19 cellular contexts compared by ENCODE assay signal in the genomic region with DNA sequence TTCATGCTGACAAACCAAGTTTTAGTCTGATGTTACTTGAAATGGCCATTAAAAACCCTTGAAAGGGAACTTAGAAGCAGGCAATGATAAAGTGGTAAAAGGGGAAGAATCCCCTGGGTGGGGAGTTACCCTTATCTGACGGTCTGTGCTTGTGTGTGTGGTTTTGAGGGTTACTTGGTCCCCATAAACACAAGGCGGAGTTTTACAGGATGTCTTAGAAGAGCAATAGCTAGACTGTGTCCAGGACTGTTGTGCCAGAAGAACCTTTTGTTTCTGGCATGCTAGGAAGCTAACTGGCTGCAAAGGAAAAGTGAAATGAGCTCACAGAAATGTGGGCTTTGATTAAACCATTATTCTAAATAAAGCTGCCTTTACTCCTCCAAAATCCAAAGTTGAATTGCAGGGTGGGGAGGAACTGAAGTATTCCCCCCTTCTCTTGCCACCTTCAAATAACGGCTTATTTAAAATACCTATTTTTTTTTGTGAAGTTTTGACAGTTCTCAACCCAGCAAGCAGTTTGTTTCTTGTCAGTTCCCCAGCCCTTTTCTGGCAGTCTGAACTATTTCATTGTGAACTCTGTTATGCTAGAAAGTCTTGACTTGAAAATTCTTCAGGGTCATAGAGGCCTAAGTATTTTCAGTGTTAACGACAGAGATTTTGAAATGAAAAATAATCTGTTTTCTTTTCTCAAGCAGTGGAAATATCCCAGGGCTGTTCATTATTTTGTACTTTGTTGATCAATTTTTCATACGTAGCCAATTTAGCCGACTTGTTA.
A peak's percentile ranks its signal among the peaks of the same experiment; 100 is the strongest.
DNase-seq lines count a peak whose midpoint lies in the region; ATAC-seq and TF ChIP-seq lines count a peak whose summit lies in the region.
"Had no signal": no experiment of that assay in that cellular context is flagged by ENCODE, and none has a peak within 500 bp of the region (broad histone marks: within the 10 kb centered on the region; RNA-seq: fewer than 3 reads in every experiment).

No MANE protein-coding gene starts in this region.

- H3K27ac Mint-ChIP-seq in naive thymus-derived CD4-positive, alpha-beta T cell = no peak overlapping the region
- H3K27ac Mint-ChIP-seq: activated naive CD4-positive, alpha-beta T cell treated with anti-CD3 and anti-CD28 coated beads, Interleukin-2, amount 10 ng/mL, durations not matched to agents 7 days and 5 days; naive B cell had no signal

- ATAC-seq in naive thymus-derived CD4-positive, alpha-beta T cell = peak; percentile 49
- ATAC-seq in GM18511 (IDR thresholded peaks at IDR 0.05; ENCODE audit: unreplicated experiment) = no peak
- ATAC-seq: right lobe of liver; stimulated activated naive CD8-positive, alpha-beta T cell treated with anti-CD3 and anti-CD28 coated beads, Interleukin-15, Interleukin-2, amounts not matched to agents 100 U/mL and 50 U/mL, for 24 hours had no signal

- TF ChIP-seq CTCF in cardiac muscle cell (IDR thresholded peaks at IDR 0.05; ENCODE audit: low read depth, low read length) (no peak), right atrium auricular region (IDR thresholded peaks at IDR 0.05) (no peak), astrocyte of the spinal cord (IDR thresholded peaks at IDR 0.05; ENCODE audit: low read depth, low read length) (no peak)

- no peaks in the 10 kb centered on the region for H3K4me1 Mint-ChIP-seq in naive thymus-derived CD4-positive, alpha-beta T cell
- H3K4me1 Mint-ChIP-seq: activated naive CD4-positive, alpha-beta T cell treated with anti-CD3 and anti-CD28 coated beads, Interleukin-2, amount 10 ng/mL, durations not matched to agents 7 days and 5 days; naive B cell had no signal

- no peaks in the 10 kb centered on the region for H3K27me3 Mint-ChIP-seq in naive thymus-derived CD4-positive, alpha-beta T cell
- H3K27me3 Mint-ChIP-seq: activated naive CD4-positive, alpha-beta T cell treated with anti-CD3 and anti-CD28 coated beads, Interleukin-2, amount 10 ng/mL, durations not matched to agents 7 days and 5 days; naive B cell had no signal

- intact Hi-C loops in naive thymus-derived CD4-positive, alpha-beta T cell (cut with micrococcal nuclease) = no loop called here

- in situ Hi-C loops in astrocyte of the spinal cord (cut with HindIII; ENCODE audit: low sequenced_read_pairs) = no loop called here

- CTCF ChIA-PET in naive thymus-derived CD4-positive, alpha-beta T cell (lab: Charles Lee) = no interaction called here

- H3K4me1 ChIP-seq in cardiac muscle cell (ENCODE audit: low read depth) (no peaks in the 10 kb centered on the region), right atrium auricular region (no peaks in the 10 kb centered on the region)
- H3K4me1 ChIP-seq in naive thymus-derived CD4-positive, alpha-beta T cell (ENCODE audit: control insufficient read depth in 2 of 2, insufficient read depth in 2 of 2, low read length in 2 of 2) = no peaks in the 10 kb centered on the region
- H3K4me1 ChIP-seq: right lobe of liver, SJCRH30 had no signal

- DNase-seq in cardiac muscle cell (ENCODE audit: low read depth in 1 of 2, low spot score in 1 of 2) (peak in 1 of 2 donors; percentile 2), right atrium auricular region (ENCODE audit: low spot score) (no peak), astrocyte of the spinal cord (ENCODE audit: low read depth, low spot score) (peak; percentile 22), amniotic stem cell (lab: John Stamatoyannopoulos, UW) (no peak), D341Med (ENCODE audit: low spot score) (no peak)
- DNase-seq in naive thymus-derived CD4-positive, alpha-beta T cell = no peak
- no peak for DNase-seq in effector CD4-positive, alpha-beta T cell
- DNase-seq: activated naive CD4-positive, alpha-beta T cell treated with anti-CD3 and anti-CD28 coated beads, Interleukin-2, amount 10 ng/mL, durations not matched to agents 7 days and 5 days; COR-L47; glutamatergic neuron; H7; Karpas-422; kidney; naive B cell; NCI-H774; right lobe of liver; SJCRH30; stimulated activated naive CD8-positive, alpha-beta T cell treated with anti-CD3 and anti-CD28 coated beads, Interleukin-15, Interleukin-2, amounts not matched to agents 100 U/mL and 50 U/mL, for 24 hours had no signal

- no peak overlapping the region for H3K4me3 Mint-ChIP-seq in naive thymus-derived CD4-positive, alpha-beta T cell
- H3K4me3 Mint-ChIP-seq: activated naive CD4-positive, alpha-beta T cell treated with anti-CD3 and anti-CD28 coated beads, Interleukin-2, amount 10 ng/mL, durations not matched to agents 7 days and 5 days; naive B cell had no signal

- H3K4me3 ChIP-seq in cardiac muscle cell = no peak overlapping the region
- H3K4me3 ChIP-seq in right atrium auricular region = no peak overlapping the region
- no peak overlapping the region for H3K4me3 ChIP-seq in astrocyte of the spinal cord (ENCODE audit: low read depth, low read length)
- H3K4me3 ChIP-seq in naive thymus-derived CD4-positive, alpha-beta T cell (ENCODE audit: low read length) = no peak overlapping the region
- H3K4me3 ChIP-seq: right lobe of liver, SJCRH30 had no signal

- H3K27me3 ChIP-seq in cardiac muscle cell = no peaks in the 10 kb centered on the region
- no peaks in the 10 kb centered on the region for H3K27me3 ChIP-seq in right atrium auricular region
- H3K27me3 ChIP-seq in naive thymus-derived CD4-positive, alpha-beta T cell (ENCODE audit: control insufficient read depth in 2 of 2, insufficient read depth in 2 of 2, low read length in 2 of 2) = no peaks in the 10 kb centered on the region
- H3K27me3 ChIP-seq: right lobe of liver, SJCRH30 had no signal

- POLR2A ChIA-PET in naive thymus-derived CD4-positive, alpha-beta T cell (lab: Charles Lee) = no interaction called here

- H3K9me3 Mint-ChIP-seq in naive thymus-derived CD4-positive, alpha-beta T cell = peaks cover 0 to 23% (median 5%) of the 10 kb centered on the region in 11 donors

- H3K36me3 ChIP-seq in cardiac muscle cell (no peaks in the 10 kb centered on the region), right atrium auricular region (no peaks in the 10 kb centered on the region)
- H3K36me3 ChIP-seq in naive thymus-derived CD4-positive, alpha-beta T cell (ENCODE audit: control insufficient read depth in 2 of 3, insufficient read depth in 3 of 3, low read length in 3 of 3) = no peaks in the 10 kb centered on the region
- H3K36me3 ChIP-seq: right lobe of liver, SJCRH30 had no signal

- H3K27ac ChIP-seq in cardiac muscle cell (peak overlapping the region; percentile 16), right atrium auricular region (no peak overlapping the region)
- H3K27ac ChIP-seq in naive thymus-derived CD4-positive, alpha-beta T cell (ENCODE audit: low read depth, low read length) = no peak overlapping the region
- H3K27ac ChIP-seq: right lobe of liver, SJCRH30 had no signal

- H3K9me3 ChIP-seq in cardiac muscle cell (ENCODE audit: low read depth) (no peaks in the 10 kb centered on the region), right atrium auricular region (no peaks in the 10 kb centered on the region)
- no peaks in the 10 kb centered on the region for H3K9me3 ChIP-seq in naive thymus-derived CD4-positive, alpha-beta T cell (ENCODE audit: control insufficient read depth in 2 of 3, low read length in 3 of 3)
- H3K9me3 ChIP-seq: right lobe of liver, SJCRH30 had no signal

- H3K36me3 Mint-ChIP-seq in naive thymus-derived CD4-positive, alpha-beta T cell = no peaks in the 10 kb centered on the region
- H3K36me3 Mint-ChIP-seq: activated naive CD4-positive, alpha-beta T cell treated with anti-CD3 and anti-CD28 coated beads, Interleukin-2, amount 10 ng/mL, durations not matched to agents 7 days and 5 days; naive B cell had no signal
